ENCODE assay signal across 1 cellular context in the genomic region with DNA sequence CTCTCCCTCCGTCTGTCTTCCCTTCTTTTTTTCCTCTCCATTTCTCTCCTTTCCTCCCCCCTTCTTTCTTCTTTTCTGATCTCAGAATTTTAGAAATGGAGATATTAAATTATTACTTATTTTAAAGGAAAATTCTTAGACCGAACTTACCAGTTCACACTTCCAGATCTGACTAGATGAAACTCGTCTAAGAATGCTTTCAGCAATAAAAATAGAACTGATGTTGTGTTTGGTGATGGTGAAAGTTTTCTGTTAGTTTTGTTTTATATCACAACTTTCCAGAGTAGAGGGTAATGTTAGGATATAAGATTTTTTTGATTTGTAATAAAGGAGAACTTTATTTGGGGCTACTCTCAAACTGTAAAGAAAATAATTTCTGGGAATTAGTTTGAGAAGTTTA.
TF ChIP-seq lines count a peak whose summit lies in the region.

No MANE protein-coding gene starts in this region.

TF ChIP-seq in GM12878, 131 proteins besides CTCF, POLR2A, EP300 and RAD21 (continues in another document):
- TF ChIP-seq, protein P1, sequence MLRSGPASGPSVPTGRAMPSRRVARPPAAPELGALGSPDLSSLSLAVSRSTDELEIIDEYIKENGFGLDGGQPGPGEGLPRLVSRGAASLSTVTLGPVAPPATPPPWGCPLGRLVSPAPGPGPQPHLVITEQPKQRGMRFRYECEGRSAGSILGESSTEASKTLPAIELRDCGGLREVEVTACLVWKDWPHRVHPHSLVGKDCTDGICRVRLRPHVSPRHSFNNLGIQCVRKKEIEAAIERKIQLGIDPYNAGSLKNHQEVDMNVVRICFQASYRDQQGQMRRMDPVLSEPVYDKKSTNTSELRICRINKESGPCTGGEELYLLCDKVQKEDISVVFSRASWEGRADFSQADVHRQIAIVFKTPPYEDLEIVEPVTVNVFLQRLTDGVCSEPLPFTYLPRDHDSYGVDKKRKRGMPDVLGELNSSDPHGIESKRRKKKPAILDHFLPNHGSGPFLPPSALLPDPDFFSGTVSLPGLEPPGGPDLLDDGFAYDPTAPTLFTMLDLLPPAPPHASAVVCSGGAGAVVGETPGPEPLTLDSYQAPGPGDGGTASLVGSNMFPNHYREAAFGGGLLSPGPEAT (IDR thresholded peaks at IDR 0.05; ENCODE audit: low read depth): no peak
- no peak for TF ChIP-seq RAD51 (IDR thresholded peaks at IDR 0.05)
- no peak for TF ChIP-seq SMC3 (IDR thresholded peaks at IDR 0.05; ENCODE audit: borderline replicate concordance, low read length)
- no peak for TF ChIP-seq TAF1 (IDR thresholded peaks at IDR 0.05; ENCODE audit: borderline replicate concordance, low read depth, low read length)
- TF ChIP-seq CBX3 (IDR thresholded peaks at IDR 0.05; ENCODE audit: borderline replicate concordance, low read depth): no peak
- TF ChIP-seq NFIC (IDR thresholded peaks at IDR 0.05; ENCODE audit: low read depth, low read length): peak; percentile 71; the same call in 1 of the 2 replicates
- TF ChIP-seq, protein P2, sequence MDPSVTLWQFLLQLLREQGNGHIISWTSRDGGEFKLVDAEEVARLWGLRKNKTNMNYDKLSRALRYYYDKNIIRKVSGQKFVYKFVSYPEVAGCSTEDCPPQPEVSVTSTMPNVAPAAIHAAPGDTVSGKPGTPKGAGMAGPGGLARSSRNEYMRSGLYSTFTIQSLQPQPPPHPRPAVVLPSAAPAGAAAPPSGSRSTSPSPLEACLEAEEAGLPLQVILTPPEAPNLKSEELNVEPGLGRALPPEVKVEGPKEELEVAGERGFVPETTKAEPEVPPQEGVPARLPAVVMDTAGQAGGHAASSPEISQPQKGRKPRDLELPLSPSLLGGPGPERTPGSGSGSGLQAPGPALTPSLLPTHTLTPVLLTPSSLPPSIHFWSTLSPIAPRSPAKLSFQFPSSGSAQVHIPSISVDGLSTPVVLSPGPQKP (IDR thresholded peaks at IDR 0.05; ENCODE audit: low read depth, low read length): no peak
- TF ChIP-seq ASH2L (IDR thresholded peaks at IDR 0.05; ENCODE audit: borderline replicate concordance, low read depth): no peak
- TF ChIP-seq, protein P3, sequence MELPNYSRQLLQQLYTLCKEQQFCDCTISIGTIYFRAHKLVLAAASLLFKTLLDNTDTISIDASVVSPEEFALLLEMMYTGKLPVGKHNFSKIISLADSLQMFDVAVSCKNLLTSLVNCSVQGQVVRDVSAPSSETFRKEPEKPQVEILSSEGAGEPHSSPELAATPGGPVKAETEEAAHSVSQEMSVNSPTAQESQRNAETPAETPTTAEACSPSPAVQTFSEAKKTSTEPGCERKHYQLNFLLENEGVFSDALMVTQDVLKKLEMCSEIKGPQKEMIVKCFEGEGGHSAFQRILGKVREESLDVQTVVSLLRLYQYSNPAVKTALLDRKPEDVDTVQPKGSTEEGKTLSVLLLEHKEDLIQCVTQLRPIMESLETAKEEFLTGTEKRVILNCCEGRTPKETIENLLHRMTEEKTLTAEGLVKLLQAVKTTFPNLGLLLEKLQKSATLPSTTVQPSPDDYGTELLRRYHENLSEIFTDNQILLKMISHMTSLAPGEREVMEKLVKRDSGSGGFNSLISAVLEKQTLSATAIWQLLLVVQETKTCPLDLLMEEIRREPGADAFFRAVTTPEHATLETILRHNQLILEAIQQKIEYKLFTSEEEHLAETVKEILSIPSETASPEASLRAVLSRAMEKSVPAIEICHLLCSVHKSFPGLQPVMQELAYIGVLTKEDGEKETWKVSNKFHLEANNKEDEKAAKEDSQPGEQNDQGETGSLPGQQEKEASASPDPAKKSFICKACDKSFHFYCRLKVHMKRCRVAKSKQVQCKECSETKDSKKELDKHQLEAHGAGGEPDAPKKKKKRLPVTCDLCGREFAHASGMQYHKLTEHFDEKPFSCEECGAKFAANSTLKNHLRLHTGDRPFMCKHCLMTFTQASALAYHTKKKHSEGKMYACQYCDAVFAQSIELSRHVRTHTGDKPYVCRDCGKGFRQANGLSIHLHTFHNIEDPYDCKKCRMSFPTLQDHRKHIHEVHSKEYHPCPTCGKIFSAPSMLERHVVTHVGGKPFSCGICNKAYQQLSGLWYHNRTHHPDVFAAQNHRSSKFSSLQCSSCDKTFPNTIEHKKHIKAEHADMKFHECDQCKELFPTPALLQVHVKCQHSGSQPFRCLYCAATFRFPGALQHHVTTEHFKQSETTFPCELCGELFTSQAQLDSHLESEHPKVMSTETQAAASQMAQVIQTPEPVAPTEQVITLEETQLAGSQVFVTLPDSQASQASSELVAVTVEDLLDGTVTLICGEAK (IDR thresholded peaks at IDR 0.05; ENCODE audit: borderline replicate concordance): no peak
- TF ChIP-seq SP1 (IDR thresholded peaks at IDR 0.05; ENCODE audit: low read depth, low read length): no peak
- TF ChIP-seq SPI1 (IDR thresholded peaks at IDR 0.05; ENCODE audit: borderline replicate concordance, insufficient read depth, low read depth, low read length): no peak
- TF ChIP-seq, protein P4, sequence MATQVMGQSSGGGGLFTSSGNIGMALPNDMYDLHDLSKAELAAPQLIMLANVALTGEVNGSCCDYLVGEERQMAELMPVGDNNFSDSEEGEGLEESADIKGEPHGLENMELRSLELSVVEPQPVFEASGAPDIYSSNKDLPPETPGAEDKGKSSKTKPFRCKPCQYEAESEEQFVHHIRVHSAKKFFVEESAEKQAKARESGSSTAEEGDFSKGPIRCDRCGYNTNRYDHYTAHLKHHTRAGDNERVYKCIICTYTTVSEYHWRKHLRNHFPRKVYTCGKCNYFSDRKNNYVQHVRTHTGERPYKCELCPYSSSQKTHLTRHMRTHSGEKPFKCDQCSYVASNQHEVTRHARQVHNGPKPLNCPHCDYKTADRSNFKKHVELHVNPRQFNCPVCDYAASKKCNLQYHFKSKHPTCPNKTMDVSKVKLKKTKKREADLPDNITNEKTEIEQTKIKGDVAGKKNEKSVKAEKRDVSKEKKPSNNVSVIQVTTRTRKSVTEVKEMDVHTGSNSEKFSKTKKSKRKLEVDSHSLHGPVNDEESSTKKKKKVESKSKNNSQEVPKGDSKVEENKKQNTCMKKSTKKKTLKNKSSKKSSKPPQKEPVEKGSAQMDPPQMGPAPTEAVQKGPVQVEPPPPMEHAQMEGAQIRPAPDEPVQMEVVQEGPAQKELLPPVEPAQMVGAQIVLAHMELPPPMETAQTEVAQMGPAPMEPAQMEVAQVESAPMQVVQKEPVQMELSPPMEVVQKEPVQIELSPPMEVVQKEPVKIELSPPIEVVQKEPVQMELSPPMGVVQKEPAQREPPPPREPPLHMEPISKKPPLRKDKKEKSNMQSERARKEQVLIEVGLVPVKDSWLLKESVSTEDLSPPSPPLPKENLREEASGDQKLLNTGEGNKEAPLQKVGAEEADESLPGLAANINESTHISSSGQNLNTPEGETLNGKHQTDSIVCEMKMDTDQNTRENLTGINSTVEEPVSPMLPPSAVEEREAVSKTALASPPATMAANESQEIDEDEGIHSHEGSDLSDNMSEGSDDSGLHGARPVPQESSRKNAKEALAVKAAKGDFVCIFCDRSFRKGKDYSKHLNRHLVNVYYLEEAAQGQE (IDR thresholded peaks at IDR 0.05; ENCODE audit: low read depth, low read length): no peak
- TF ChIP-seq PML (IDR thresholded peaks at IDR 0.05; ENCODE audit: low read length): no peak
- no peak for TF ChIP-seq KAT2A (conservative IDR thresholded peaks at IDR 0.05; ENCODE audit: control insufficient read depth, low read depth, low read length)
- TF ChIP-seq, protein P5, sequence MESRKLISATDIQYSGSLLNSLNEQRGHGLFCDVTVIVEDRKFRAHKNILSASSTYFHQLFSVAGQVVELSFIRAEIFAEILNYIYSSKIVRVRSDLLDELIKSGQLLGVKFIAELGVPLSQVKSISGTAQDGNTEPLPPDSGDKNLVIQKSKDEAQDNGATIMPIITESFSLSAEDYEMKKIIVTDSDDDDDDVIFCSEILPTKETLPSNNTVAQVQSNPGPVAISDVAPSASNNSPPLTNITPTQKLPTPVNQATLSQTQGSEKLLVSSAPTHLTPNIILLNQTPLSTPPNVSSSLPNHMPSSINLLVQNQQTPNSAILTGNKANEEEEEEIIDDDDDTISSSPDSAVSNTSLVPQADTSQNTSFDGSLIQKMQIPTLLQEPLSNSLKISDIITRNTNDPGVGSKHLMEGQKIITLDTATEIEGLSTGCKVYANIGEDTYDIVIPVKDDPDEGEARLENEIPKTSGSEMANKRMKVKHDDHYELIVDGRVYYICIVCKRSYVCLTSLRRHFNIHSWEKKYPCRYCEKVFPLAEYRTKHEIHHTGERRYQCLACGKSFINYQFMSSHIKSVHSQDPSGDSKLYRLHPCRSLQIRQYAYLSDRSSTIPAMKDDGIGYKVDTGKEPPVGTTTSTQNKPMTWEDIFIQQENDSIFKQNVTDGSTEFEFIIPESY (IDR thresholded peaks at IDR 0.05): no peak
- TF ChIP-seq WRNIP1 (IDR thresholded peaks at IDR 0.05; ENCODE audit: borderline replicate concordance, low read depth, low read length): no peak
- no peak for TF ChIP-seq ZZZ3 (IDR thresholded peaks at IDR 0.05; ENCODE audit: control insufficient read depth, insufficient read length, low read depth)
- peak; percentile 74 for TF ChIP-seq JUNB (IDR thresholded peaks at IDR 0.05)
- TF ChIP-seq, protein P6, sequence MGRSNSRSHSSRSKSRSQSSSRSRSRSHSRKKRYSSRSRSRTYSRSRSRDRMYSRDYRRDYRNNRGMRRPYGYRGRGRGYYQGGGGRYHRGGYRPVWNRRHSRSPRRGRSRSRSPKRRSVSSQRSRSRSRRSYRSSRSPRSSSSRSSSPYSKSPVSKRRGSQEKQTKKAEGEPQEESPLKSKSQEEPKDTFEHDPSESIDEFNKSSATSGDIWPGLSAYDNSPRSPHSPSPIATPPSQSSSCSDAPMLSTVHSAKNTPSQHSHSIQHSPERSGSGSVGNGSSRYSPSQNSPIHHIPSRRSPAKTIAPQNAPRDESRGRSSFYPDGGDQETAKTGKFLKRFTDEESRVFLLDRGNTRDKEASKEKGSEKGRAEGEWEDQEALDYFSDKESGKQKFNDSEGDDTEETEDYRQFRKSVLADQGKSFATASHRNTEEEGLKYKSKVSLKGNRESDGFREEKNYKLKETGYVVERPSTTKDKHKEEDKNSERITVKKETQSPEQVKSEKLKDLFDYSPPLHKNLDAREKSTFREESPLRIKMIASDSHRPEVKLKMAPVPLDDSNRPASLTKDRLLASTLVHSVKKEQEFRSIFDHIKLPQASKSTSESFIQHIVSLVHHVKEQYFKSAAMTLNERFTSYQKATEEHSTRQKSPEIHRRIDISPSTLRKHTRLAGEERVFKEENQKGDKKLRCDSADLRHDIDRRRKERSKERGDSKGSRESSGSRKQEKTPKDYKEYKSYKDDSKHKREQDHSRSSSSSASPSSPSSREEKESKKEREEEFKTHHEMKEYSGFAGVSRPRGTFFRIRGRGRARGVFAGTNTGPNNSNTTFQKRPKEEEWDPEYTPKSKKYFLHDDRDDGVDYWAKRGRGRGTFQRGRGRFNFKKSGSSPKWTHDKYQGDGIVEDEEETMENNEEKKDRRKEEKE (IDR thresholded peaks at IDR 0.05): no peak
- TF ChIP-seq EZH2 (IDR thresholded peaks at IDR 0.05; ENCODE audit: borderline replicate concordance, control insufficient read depth, low read depth, low read length): no peak
- TF ChIP-seq IRF4 (IDR thresholded peaks at IDR 0.05; ENCODE audit: low read depth, low read length): no peak
- TF ChIP-seq, protein P7, sequence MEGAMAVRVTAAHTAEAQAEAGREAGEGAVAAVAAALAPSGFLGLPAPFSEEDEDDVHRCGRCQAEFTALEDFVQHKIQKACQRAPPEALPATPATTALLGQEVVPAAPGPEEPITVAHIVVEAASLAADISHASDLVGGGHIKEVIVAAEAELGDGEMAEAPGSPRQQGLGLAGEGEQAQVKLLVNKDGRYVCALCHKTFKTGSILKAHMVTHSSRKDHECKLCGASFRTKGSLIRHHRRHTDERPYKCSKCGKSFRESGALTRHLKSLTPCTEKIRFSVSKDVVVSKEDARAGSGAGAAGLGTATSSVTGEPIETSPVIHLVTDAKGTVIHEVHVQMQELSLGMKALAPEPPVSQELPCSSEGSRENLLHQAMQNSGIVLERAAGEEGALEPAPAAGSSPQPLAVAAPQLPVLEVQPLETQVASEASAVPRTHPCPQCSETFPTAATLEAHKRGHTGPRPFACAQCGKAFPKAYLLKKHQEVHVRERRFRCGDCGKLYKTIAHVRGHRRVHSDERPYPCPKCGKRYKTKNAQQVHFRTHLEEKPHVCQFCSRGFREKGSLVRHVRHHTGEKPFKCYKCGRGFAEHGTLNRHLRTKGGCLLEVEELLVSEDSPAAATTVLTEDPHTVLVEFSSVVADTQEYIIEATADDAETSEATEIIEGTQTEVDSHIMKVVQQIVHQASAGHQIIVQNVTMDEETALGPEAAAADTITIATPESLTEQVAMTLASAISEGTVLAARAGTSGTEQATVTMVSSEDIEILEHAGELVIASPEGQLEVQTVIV (IDR thresholded peaks at IDR 0.05; ENCODE audit: borderline replicate concordance, partially characterized antibody): no peak
- TF ChIP-seq, protein P8, sequence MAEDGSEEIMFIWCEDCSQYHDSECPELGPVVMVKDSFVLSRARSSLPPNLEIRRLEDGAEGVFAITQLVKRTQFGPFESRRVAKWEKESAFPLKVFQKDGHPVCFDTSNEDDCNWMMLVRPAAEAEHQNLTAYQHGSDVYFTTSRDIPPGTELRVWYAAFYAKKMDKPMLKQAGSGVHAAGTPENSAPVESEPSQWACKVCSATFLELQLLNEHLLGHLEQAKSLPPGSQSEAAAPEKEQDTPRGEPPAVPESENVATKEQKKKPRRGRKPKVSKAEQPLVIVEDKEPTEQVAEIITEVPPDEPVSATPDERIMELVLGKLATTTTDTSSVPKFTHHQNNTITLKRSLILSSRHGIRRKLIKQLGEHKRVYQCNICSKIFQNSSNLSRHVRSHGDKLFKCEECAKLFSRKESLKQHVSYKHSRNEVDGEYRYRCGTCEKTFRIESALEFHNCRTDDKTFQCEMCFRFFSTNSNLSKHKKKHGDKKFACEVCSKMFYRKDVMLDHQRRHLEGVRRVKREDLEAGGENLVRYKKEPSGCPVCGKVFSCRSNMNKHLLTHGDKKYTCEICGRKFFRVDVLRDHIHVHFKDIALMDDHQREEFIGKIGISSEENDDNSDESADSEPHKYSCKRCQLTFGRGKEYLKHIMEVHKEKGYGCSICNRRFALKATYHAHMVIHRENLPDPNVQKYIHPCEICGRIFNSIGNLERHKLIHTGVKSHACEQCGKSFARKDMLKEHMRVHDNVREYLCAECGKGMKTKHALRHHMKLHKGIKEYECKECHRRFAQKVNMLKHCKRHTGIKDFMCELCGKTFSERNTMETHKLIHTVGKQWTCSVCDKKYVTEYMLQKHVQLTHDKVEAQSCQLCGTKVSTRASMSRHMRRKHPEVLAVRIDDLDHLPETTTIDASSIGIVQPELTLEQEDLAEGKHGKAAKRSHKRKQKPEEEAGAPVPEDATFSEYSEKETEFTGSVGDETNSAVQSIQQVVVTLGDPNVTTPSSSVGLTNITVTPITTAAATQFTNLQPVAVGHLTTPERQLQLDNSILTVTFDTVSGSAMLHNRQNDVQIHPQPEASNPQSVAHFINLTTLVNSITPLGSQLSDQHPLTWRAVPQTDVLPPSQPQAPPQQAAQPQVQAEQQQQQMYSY (CRISPR knock-in tag; IDR thresholded peaks at IDR 0.05): no peak
- TF ChIP-seq FOXM1 (IDR thresholded peaks at IDR 0.05; ENCODE audit: low read depth, low read length): peak; percentile 42; the same call in 1 of the 2 replicates
